ENCODE assay signal across 1 cellular context in the genomic region with DNA sequence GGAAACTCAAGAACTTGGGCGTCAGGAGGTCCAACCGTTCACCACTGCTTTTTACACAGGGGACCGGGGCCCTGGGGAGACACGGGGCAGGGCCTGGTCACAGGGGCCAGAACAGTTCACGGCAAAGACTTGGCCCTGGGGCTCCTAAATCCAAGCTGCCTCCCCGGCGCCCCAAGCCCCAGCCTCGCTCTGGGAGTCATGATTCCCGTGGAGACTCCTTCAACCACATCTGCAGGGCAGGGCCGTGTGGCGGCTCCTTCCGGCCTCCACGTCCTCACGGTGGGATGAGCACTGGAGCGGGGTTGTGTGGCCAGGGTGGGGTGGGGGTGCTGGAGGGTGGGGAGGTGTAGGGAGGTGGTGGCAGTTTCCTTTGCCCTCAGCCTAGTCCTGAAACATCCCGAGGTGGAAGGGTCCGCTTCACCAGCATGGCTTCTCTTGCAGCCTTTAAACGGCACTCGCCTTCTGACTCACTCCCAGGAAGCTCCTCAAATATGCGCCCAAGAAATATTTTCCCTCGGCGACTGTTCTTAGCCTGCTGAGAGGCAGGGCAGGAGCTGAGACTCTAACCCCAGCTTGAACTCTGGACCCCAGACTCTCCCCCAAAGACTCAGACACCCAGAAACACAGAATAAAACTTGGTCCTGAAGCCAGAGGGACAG.
TF ChIP-seq lines count a peak whose summit lies in the region.

No MANE protein-coding gene starts in this region.

TF ChIP-seq in GM23338, 12 proteins besides CTCF, POLR2A, EP300 and RAD21:
- TF ChIP-seq STAT1 (IDR thresholded peaks at IDR 0.05; ENCODE audit: unreplicated experiment) (no peak), JUNB (IDR thresholded peaks at IDR 0.05; ENCODE audit: unreplicated experiment) (no peak), ZNF331 (CRISPR knock-in tag; IDR thresholded peaks at IDR 0.05; ENCODE audit: low read depth) (no peak), NANOG (IDR thresholded peaks at IDR 0.05; ENCODE audit: borderline replicate concordance) (no peak), CREB1 (CRISPR knock-in tag; IDR thresholded peaks at IDR 0.05; ENCODE audit: low read depth) (no peak), EZH2 (IDR thresholded peaks at IDR 0.05; ENCODE audit: low read depth, unreplicated experiment) (no peak), EZH2phosphoT487 (IDR thresholded peaks at IDR 0.05; ENCODE audit: unreplicated experiment) (no peak), POLR2AphosphoS5 (IDR thresholded peaks at IDR 0.05; ENCODE audit: low read depth) (no peak), ZNF114 (CRISPR knock-in tag; IDR thresholded peaks at IDR 0.05) (no peak)
- TF ChIP-seq, protein P1, sequence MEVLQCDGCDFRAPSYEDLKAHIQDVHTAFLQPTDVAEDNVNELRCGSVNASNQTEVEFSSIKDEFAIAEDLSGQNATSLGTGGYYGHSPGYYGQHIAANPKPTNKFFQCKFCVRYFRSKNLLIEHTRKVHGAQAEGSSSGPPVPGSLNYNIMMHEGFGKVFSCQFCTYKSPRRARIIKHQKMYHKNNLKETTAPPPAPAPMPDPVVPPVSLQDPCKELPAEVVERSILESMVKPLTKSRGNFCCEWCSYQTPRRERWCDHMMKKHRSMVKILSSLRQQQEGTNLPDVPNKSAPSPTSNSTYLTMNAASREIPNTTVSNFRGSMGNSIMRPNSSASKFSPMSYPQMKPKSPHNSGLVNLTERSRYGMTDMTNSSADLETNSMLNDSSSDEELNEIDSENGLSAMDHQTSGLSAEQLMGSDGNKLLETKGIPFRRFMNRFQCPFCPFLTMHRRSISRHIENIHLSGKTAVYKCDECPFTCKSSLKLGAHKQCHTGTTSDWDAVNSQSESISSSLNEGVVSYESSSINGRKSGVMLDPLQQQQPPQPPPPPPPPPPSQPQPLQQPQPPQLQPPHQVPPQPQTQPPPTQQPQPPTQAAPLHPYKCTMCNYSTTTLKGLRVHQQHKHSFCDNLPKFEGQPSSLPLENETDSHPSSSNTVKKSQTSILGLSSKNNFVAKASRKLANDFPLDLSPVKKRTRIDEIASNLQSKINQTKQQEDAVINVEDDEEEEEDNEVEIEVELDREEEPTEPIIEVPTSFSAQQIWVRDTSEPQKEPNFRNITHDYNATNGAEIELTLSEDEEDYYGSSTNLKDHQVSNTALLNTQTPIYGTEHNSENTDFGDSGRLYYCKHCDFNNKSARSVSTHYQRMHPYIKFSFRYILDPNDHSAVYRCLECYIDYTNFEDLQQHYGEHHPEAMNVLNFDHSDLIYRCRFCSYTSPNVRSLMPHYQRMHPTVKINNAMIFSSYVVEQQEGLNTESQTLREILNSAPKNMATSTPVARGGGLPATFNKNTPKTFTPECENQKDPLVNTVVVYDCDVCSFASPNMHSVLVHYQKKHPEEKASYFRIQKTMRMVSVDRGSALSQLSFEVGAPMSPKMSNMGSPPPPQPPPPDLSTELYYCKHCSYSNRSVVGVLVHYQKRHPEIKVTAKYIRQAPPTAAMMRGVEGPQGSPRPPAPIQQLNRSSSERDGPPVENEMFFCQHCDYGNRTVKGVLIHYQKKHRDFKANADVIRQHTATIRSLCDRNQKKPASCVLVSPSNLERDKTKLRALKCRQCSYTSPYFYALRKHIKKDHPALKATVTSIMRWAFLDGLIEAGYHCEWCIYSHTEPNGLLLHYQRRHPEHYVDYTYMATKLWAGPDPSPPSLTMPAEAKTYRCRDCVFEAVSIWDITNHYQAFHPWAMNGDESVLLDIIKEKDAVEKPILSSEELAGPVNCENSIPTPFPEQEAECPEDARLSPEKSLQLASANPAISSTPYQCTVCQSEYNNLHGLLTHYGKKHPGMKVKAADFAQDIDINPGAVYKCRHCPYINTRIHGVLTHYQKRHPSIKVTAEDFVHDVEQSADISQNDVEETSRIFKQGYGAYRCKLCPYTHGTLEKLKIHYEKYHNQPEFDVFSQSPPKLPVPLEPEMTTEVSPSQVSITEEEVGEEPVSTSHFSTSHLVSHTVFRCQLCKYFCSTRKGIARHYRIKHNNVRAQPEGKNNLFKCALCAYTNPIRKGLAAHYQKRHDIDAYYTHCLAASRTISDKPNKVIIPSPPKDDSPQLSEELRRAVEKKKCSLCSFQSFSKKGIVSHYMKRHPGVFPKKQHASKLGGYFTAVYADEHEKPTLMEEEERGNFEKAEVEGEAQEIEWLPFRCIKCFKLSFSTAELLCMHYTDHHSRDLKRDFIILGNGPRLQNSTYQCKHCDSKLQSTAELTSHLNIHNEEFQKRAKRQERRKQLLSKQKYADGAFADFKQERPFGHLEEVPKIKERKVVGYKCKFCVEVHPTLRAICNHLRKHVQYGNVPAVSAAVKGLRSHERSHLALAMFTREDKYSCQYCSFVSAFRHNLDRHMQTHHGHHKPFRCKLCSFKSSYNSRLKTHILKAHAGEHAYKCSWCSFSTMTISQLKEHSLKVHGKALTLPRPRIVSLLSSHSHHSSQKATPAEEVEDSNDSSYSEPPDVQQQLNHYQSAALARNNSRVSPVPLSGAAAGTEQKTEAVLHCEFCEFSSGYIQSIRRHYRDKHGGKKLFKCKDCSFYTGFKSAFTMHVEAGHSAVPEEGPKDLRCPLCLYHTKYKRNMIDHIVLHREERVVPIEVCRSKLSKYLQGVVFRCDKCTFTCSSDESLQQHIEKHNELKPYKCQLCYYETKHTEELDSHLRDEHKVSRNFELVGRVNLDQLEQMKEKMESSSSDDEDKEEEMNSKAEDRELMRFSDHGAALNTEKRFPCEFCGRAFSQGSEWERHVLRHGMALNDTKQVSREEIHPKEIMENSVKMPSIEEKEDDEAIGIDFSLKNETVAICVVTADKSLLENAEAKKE (CRISPR knock-in tag; IDR thresholded peaks at IDR 0.05): no peak
- TF ChIP-seq, protein P2, sequence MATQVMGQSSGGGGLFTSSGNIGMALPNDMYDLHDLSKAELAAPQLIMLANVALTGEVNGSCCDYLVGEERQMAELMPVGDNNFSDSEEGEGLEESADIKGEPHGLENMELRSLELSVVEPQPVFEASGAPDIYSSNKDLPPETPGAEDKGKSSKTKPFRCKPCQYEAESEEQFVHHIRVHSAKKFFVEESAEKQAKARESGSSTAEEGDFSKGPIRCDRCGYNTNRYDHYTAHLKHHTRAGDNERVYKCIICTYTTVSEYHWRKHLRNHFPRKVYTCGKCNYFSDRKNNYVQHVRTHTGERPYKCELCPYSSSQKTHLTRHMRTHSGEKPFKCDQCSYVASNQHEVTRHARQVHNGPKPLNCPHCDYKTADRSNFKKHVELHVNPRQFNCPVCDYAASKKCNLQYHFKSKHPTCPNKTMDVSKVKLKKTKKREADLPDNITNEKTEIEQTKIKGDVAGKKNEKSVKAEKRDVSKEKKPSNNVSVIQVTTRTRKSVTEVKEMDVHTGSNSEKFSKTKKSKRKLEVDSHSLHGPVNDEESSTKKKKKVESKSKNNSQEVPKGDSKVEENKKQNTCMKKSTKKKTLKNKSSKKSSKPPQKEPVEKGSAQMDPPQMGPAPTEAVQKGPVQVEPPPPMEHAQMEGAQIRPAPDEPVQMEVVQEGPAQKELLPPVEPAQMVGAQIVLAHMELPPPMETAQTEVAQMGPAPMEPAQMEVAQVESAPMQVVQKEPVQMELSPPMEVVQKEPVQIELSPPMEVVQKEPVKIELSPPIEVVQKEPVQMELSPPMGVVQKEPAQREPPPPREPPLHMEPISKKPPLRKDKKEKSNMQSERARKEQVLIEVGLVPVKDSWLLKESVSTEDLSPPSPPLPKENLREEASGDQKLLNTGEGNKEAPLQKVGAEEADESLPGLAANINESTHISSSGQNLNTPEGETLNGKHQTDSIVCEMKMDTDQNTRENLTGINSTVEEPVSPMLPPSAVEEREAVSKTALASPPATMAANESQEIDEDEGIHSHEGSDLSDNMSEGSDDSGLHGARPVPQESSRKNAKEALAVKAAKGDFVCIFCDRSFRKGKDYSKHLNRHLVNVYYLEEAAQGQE (IDR thresholded peaks at IDR 0.05; ENCODE audit: unreplicated experiment): no peak
- TF ChIP-seq, protein P3, sequence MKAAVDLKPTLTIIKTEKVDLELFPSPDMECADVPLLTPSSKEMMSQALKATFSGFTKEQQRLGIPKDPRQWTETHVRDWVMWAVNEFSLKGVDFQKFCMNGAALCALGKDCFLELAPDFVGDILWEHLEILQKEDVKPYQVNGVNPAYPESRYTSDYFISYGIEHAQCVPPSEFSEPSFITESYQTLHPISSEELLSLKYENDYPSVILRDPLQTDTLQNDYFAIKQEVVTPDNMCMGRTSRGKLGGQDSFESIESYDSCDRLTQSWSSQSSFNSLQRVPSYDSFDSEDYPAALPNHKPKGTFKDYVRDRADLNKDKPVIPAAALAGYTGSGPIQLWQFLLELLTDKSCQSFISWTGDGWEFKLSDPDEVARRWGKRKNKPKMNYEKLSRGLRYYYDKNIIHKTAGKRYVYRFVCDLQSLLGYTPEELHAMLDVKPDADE (IDR thresholded peaks at IDR 0.05): no peak
